13 cellular contexts compared by ENCODE assay signal in genomic region chr10:117535045-117535751, GRCh38. TPM values are rescaled to one million over a fixed set of nuclear protein-coding genes. Genes with fewer than 3 reads are reported as not detected.
DNase-seq lines count a peak whose midpoint lies in the region; ATAC-seq and TF ChIP-seq lines count a peak whose summit lies in the region.
"Had no signal": no experiment of that assay in that cellular context is flagged by ENCODE, and none has a peak within 500 bp of the region (broad histone marks: within the 10 kb centered on the region; RNA-seq: fewer than 3 reads in every experiment).

No MANE protein-coding gene starts in this region.

- H3K4me1 ChIP-seq in heart left ventricle = peaks cover 0 to 40% (median 17%) of the 10 kb centered on the region in 12 donors
- peaks cover 2 to 9% of the 10 kb centered on the region in 2 experiments for H3K4me1 ChIP-seq in trophoblast cell (ENCODE audit: control insufficient read depth in 1 of 2, insufficient read depth in 2 of 2, low read length in 2 of 2)

- no peak overlapping the region for H3K27ac ChIP-seq in heart left ventricle
- no peak overlapping the region for H3K27ac ChIP-seq in trophoblast cell (ENCODE audit: low read depth, low read length)
- H3K27ac ChIP-seq: transverse colon had no signal

- no peaks in the 10 kb centered on the region for H3K79me2 ChIP-seq in trophoblast cell (ENCODE audit: control insufficient read depth, insufficient read depth, low read length, poor library complexity)

- TF ChIP-seq CTCF in CD14-positive monocyte (IDR thresholded peaks at IDR 0.05) = no peak
- TF ChIP-seq CTCF in heart left ventricle (IDR thresholded peaks at IDR 0.05) = no peak

- no peak overlapping the region for H4K91ac ChIP-seq in trophoblast cell (ENCODE audit: low read depth, low read length)

- H3K27ac Mint-ChIP-seq in CD14-positive monocyte = no peak overlapping the region
- peak overlapping the region; percentile 63 for H3K27ac Mint-ChIP-seq in activated T-helper 1 cell treated with anti-CD3 and anti-CD28 coated beads, Interleukin-12 subunit alpha, Interleukin-12 subunit beta, Interleukin-2, Interleukin-4 antibody, amounts not matched to agents 30 ng/mL and 10 ng/mL and 1 ng/mL, durations not matched to agents 14 hours and 24 hours and 36 hours
- H3K27ac Mint-ChIP-seq: T-helper 17 cell had no signal

- no peak overlapping the region for H2BK12ac ChIP-seq in trophoblast cell (ENCODE audit: low read length)

- H3K36me3 Mint-ChIP-seq in CD14-positive monocyte = no peaks in the 10 kb centered on the region
- H3K36me3 Mint-ChIP-seq in activated T-helper 1 cell treated with anti-CD3 and anti-CD28 coated beads, Interleukin-12 subunit alpha, Interleukin-12 subunit beta, Interleukin-2, Interleukin-4 antibody, amounts not matched to agents 30 ng/mL and 10 ng/mL and 1 ng/mL, durations not matched to agents 14 hours and 24 hours and 36 hours (ENCODE audit: low read depth) = no peaks in the 10 kb centered on the region

- H3K23ac ChIP-seq in trophoblast cell (ENCODE audit: low read length) = no peak overlapping the region

- no peak for DNase-seq in CD14-positive monocyte (ENCODE audit: low spot score)
- DNase-seq in activated T-helper 1 cell treated with anti-CD3 and anti-CD28 coated beads, Interleukin-12 subunit alpha, Interleukin-12 subunit beta, Interleukin-2, Interleukin-4 antibody, amounts not matched to agents 30 ng/mL and 10 ng/mL and 1 ng/mL, durations not matched to agents 14 hours and 24 hours and 36 hours (ENCODE audit: low spot score) = no peak
- no peak for DNase-seq in heart left ventricle
- DNase-seq in trophoblast cell = no peak
- DNase-seq in GM19238 (ENCODE audit: insufficient read length, low spot score) = no peak
- no peak for DNase-seq in NCI-H2227 treated with DMSO at 0.1 percent for 48 hours (lab: John Stamatoyannopoulos, UW)
- DNase-seq: effector CD4-positive, alpha-beta T cell; T-helper 17 cell; transverse colon had no signal

- H3K36me3 ChIP-seq in heart left ventricle (no peaks in the 10 kb centered on the region), trophoblast cell (ENCODE audit: control insufficient read depth in 1 of 2, insufficient read depth in 2 of 2, low read length in 2 of 2) (no peaks in the 10 kb centered on the region)
- H3K36me3 ChIP-seq: transverse colon had no signal

- peaks cover 96 to 99% (median 98%) of the 10 kb centered on the region in 3 donors for H3K27me3 Mint-ChIP-seq in CD14-positive monocyte (ENCODE audit: low read depth in 3 of 3)
- H3K27me3 Mint-ChIP-seq in activated T-helper 1 cell treated with anti-CD3 and anti-CD28 coated beads, Interleukin-12 subunit alpha, Interleukin-12 subunit beta, Interleukin-2, Interleukin-4 antibody, amounts not matched to agents 30 ng/mL and 10 ng/mL and 1 ng/mL, durations not matched to agents 14 hours and 24 hours and 36 hours (ENCODE audit: insufficient read depth) = peaks cover 84% of the 10 kb centered on the region

- no peak overlapping the region for H3K9ac ChIP-seq in trophoblast cell (ENCODE audit: low read length)

- no peak overlapping the region for H2AK5ac ChIP-seq in trophoblast cell (ENCODE audit: low read length)

- no peak overlapping the region for H4K12ac ChIP-seq in trophoblast cell (ENCODE audit: low read depth, low read length)

- H3K4me3 ChIP-seq in heart left ventricle (peak overlapping the region; percentile 8 to 51 (median 30)), trophoblast cell (ENCODE audit: low read depth, low read length) (peak overlapping the region; percentile 42)

- no peak overlapping the region for H4K8ac ChIP-seq in trophoblast cell (ENCODE audit: low read depth, low read length)

- WGBS in heart left ventricle, 4 donors = 1 to 3% (median 2%) methylated on average over 32 to 62 of the region's 62 CpGs
- no CpG with 5 or more reads among the region's 62 CpGs for whole genome bisulfite sequencing in trophoblast cell (ENCODE audit: extremely low coverage, insufficient coverage, insufficient read length)

- peak overlapping the region; percentile 60 to 87 for H3K4me3 Mint-ChIP-seq in CD14-positive monocyte
- H3K4me3 Mint-ChIP-seq in activated T-helper 1 cell treated with anti-CD3 and anti-CD28 coated beads, Interleukin-12 subunit alpha, Interleukin-12 subunit beta, Interleukin-2, Interleukin-4 antibody, amounts not matched to agents 30 ng/mL and 10 ng/mL and 1 ng/mL, durations not matched to agents 14 hours and 24 hours and 36 hours = no peak overlapping the region
- H3K4me3 Mint-ChIP-seq: T-helper 17 cell had no signal

- H3K4me2 ChIP-seq in trophoblast cell (ENCODE audit: low read length) = peak overlapping the region; percentile 69

- H3K9me3 ChIP-seq in heart left ventricle = no peaks in the 10 kb centered on the region
- peaks cover 4% of the 10 kb centered on the region for H3K9me3 ChIP-seq in trophoblast cell (ENCODE audit: insufficient read depth, low read depth, low read length)
- H3K9me3 ChIP-seq: transverse colon had no signal

- H3K4ac ChIP-seq in trophoblast cell (ENCODE audit: low read depth, low read length) = no peak overlapping the region

- no peak overlapping the region for H3K14ac ChIP-seq in trophoblast cell (ENCODE audit: low read length)

- no peak overlapping the region for H2BK120ac ChIP-seq in trophoblast cell (ENCODE audit: insufficient read depth, low read length, poor library complexity)

- H2AFZ ChIP-seq in trophoblast cell (ENCODE audit: insufficient read depth, low read length, poor library complexity) = no peak overlapping the region

- H3K27me3 ChIP-seq in heart left ventricle (peaks cover 66 to 100% (median 96%) of the 10 kb centered on the region in 9 donors), trophoblast cell (ENCODE audit: insufficient read depth, low read length) (peaks cover 90% of the 10 kb centered on the region)

- intact Hi-C loops in CD14-positive monocyte (cut with micrococcal nuclease) (no loop called here), heart left ventricle (cut with DNase I) (loop anchor here in 8 of 10 donors (5.0 to 10.0 kb wide), 4 partner anchors 570 to 710 kb away; no protein-coding TSS in a partner anchor)
- intact Hi-C loops in activated T-helper 1 cell treated with anti-CD3 and anti-CD28 coated beads, Interleukin-12 subunit alpha, Interleukin-12 subunit beta, Interleukin-2, Interleukin-4 antibody, amounts not matched to agents 30 ng/mL and 10 ng/mL and 1 ng/mL, durations not matched to agents 14 hours and 24 hours and 36 hours (cut with micrococcal nuclease) = loop anchor here (2.0 to 10.0 kb wide), 2 partner anchors 16 to 200 kb away; no protein-coding TSS in a partner anchor

- no peak overlapping the region for H3K18ac ChIP-seq in trophoblast cell (ENCODE audit: low read length)

- peaks cover 0 to 22% (median 6%) of the 10 kb centered on the region in 7 donors for H3K9me3 Mint-ChIP-seq in CD14-positive monocyte
- H3K9me3 Mint-ChIP-seq in activated T-helper 1 cell treated with anti-CD3 and anti-CD28 coated beads, Interleukin-12 subunit alpha, Interleukin-12 subunit beta, Interleukin-2, Interleukin-4 antibody, amounts not matched to agents 30 ng/mL and 10 ng/mL and 1 ng/mL, durations not matched to agents 14 hours and 24 hours and 36 hours = no peaks in the 10 kb centered on the region

- TF ChIP-seq POLR2A in heart left ventricle (IDR thresholded peaks at IDR 0.05) = no peak

- H2BK5ac ChIP-seq in trophoblast cell (ENCODE audit: low read depth, low read length, poor library complexity) = no peak overlapping the region

- ATAC-seq in heart left ventricle (peak in 1 of 4 donors; percentile 30), GM21528 (IDR thresholded peaks at IDR 0.05; ENCODE audit: low FRiP score, unreplicated experiment) (no peak), GM18873 (IDR thresholded peaks at IDR 0.05; ENCODE audit: low FRiP score, unreplicated experiment) (no peak)
- ATAC-seq: T-helper 17 cell had no signal

- H3K4me1 Mint-ChIP-seq in CD14-positive monocyte = peaks cover 20% of the 10 kb centered on the region
- H3K4me1 Mint-ChIP-seq in activated T-helper 1 cell treated with anti-CD3 and anti-CD28 coated beads, Interleukin-12 subunit alpha, Interleukin-12 subunit beta, Interleukin-2, Interleukin-4 antibody, amounts not matched to agents 30 ng/mL and 10 ng/mL and 1 ng/mL, durations not matched to agents 14 hours and 24 hours and 36 hours (ENCODE audit: low read depth) = no peaks in the 10 kb centered on the region

- no peaks in the 10 kb centered on the region for H3K79me1 ChIP-seq in trophoblast cell (ENCODE audit: low read length)

RNA-seq across cellular contexts. Expression of gene EMX2, which starts 7.3 kb away (rescaled TPM):
- not detected for polyA plus RNA-seq in CD14-positive monocyte
- not detected in 2 replicates for total RNA-seq in activated T-helper 1 cell treated with anti-CD3 and anti-CD28 coated beads, Interleukin-12 subunit alpha, Interleukin-12 subunit beta, Interleukin-2, Interleukin-4 antibody, amounts not matched to agents 30 ng/mL and 10 ng/mL and 1 ng/mL, durations not matched to agents 14 hours and 24 hours and 36 hours
- total RNA-seq in heart left ventricle = under 1 TPM in 5 of 9 donors, not detected in 4; 0.13 to 0.54 (median 0.35) TPM
- polyA plus RNA-seq in heart left ventricle = under 1 TPM; 0.06 to 0.19 TPM
- 0.05 TPM in 1 of 2 replicates, not detected in the other for polyA plus RNA-seq in trophoblast cell (2013)
- total RNA-seq: liver, NCI-H460, T-helper 17 cell had no signal
- polyA plus RNA-seq: liver had no signal

Comparison
In these comparisons a context has a peak if more than half of its experiments do, and no peak if none do; other contexts are left out.
1. intact Hi-C loops: an anchor here in activated T-helper 1 cell treated with anti-CD3 and anti-CD28 coated beads, Interleukin-12 subunit alpha, Interleukin-12 subunit beta, Interleukin-2, Interleukin-4 antibody, amounts not matched to agents 30 ng/mL and 10 ng/mL and 1 ng/mL, durations not matched to agents 14 hours and 24 hours and 36 hours (2.0 to 10.0 kb wide) and heart left ventricle (5.0 to 10.0 kb wide); none called in CD14-positive monocyte.